14 cellular contexts compared by ENCODE assay signal in the genomic region with DNA sequence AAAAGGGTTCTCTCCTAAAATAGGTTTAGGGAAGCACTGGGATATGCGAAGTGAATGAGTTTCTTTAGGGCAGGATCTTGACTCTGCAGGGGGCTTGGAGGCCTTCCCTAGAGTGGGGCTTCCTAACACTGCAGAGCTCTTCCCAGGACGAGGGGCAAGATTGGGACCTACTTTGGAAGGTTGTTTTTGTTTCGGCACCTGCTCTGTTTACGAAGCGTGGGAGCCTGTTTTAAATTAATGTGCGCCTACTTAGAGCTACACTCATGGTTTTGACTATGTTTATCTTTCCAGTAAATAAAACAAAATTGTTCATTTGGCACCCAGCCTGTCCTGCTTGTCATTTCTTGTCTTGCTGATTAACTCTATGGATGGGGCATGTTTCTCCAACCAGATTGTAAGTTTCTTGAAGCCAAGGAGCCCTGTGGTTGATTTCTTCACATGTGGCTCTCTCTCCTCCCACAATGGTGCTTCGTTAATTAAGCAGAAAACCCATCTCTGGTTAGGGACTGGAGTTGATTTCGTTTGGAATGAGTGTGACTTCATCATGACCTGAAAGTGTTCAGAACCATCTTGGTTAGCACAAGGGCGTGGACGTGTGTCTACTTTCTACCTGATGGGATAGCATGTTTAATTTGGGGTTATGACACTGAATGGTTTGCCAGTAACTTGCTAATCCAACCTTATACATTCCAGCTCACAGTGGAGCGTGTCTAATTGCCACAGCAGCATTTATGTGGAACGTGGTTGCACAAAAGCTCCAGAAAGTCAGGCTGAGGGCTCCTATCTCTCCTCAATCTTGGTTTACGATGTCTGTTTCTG.
A peak's percentile ranks its signal among the peaks of the same experiment; 100 is the strongest.
DNase-seq lines count a peak whose midpoint lies in the region; ATAC-seq, FAIRE-seq and TF ChIP-seq lines count a peak whose summit lies in the region.
"Had no signal": no experiment of that assay in that cellular context is flagged by ENCODE, and none has a peak within 500 bp of the region (broad histone marks: within the 10 kb centered on the region; RNA-seq: fewer than 3 reads in every experiment).

No MANE protein-coding gene starts in this region.

- H3K4me1 ChIP-seq in HepG2 (ENCODE audit: insufficient read depth, low read length) (no peaks in the 10 kb centered on the region), right lobe of liver (peaks cover 0 to 4% (median 0%) of the 10 kb centered on the region in 4 donors), H1 (replicated peaks in 1 of 4; ENCODE audit: control insufficient read depth in 3 of 4, insufficient read depth in 4 of 4, low read length in 3 of 4) (peaks cover 9 to 37% (median 34%) of the 10 kb centered on the region in 4 experiments)

- no peak overlapping the region for H3K4me3 Mint-ChIP-seq in nephron
- H3K4me3 Mint-ChIP-seq in activated CD8-positive, alpha-beta memory T cell treated with anti-CD3 and anti-CD28 coated beads, Interleukin-2, amount 10 ng/mL, durations not matched to agents 7 days and 5 days = no peak overlapping the region
- H3K4me3 Mint-ChIP-seq: activated naive CD8-positive, alpha-beta T cell treated with anti-CD3 and anti-CD28 coated beads, Interleukin-2, amount 10 ng/mL, durations not matched to agents 7 days and 5 days; stimulated activated memory B cell treated with anti-CD40 and anti-IgM and Interleukin-4, amounts not matched to agents 10 μg/mL and 1 μg/mL and 100 μg/mL, for 72 hours; T-helper 1 cell treated with Interleukin-12 subunit alpha and Interleukin-12 subunit beta and Interleukin-4 antibody, amounts not matched to agents 30 μg/mL and 1 μg/mL, for 36 hours had no signal

- H3K79me2 ChIP-seq in HepG2 (ENCODE audit: insufficient read depth, low read length) = peaks cover 90% of the 10 kb centered on the region
- peaks cover 11 to 98% of the 10 kb centered on the region in 2 experiments; a peak in 3 of 4 replicates for H3K79me2 ChIP-seq in H1 (ENCODE audit: control insufficient read depth in 1 of 2, insufficient read depth in 2 of 2, low read length in 2 of 2)

- TF ChIP-seq RAD21 in HepG2 (CRISPR knock-in tag; IDR thresholded peaks at IDR 0.05) (no peak), H1 (IDR thresholded peaks at IDR 0.05 in 1 of 2, conservative IDR thresholded peaks at IDR 0.05 in 1 of 2; ENCODE audit: low read depth in 2 of 2, low read length in 2 of 2) (no peak)

- no peak overlapping the region for H2BK5ac ChIP-seq in H1 (ENCODE audit: low read depth, low read length)

- H2BK12ac ChIP-seq in H1 (ENCODE audit: low read depth, low read length) = no peak overlapping the region

- H3K79me1 ChIP-seq in H1 (ENCODE audit: low read depth, low read length) = peaks cover 25% of the 10 kb centered on the region

- no TSS peak for BruUV-seq in HepG2 (replicated peaks; lab: Mats Ljungman, UMichigan)

- no peak overlapping the region for H2BK15ac ChIP-seq in H1 (ENCODE audit: low read length)

- CTCF ChIA-PET in HepG2 (lab: Yijun Ruan, JAX; ENCODE audit: low intra/inter-chr PET ratio, low total read pairs) = no interaction called here
- CTCF ChIA-PET in H1 (lab: Charles Lee; ENCODE audit: partially characterized antibody) = no interaction called here
- CTCF ChIA-PET in activated CD8-positive, alpha-beta memory T cell treated with anti-CD3 and anti-CD28 coated beads, Interleukin-2, amount 10 ng/mL, durations not matched to agents 7 days and 5 days (lab: Charles Lee) = no interaction called here

- H2AK5ac ChIP-seq in H1 (ENCODE audit: low read depth, low read length) = no peak overlapping the region; the same call in 1 of the 2 replicates

- H2AFZ ChIP-seq in HepG2 (ENCODE audit: low read length) (no peak overlapping the region), H1 (ENCODE audit: low read length) (no peak overlapping the region)

- H3K23ac ChIP-seq in H1 (ENCODE audit: insufficient read length) = no peak overlapping the region

- H3K4me2 ChIP-seq in HepG2 (ENCODE audit: low read depth, low read length) = no peak overlapping the region
- H3K4me2 ChIP-seq in H1 (ENCODE audit: insufficient read depth in 1 of 2, low read depth in 2 of 2, low read length in 2 of 2) = peak overlapping the region in 1 of 2 experiments; percentile 22; a peak in 2 of 4 replicates

- H3K14ac ChIP-seq in H1 (ENCODE audit: insufficient read length) = no peak overlapping the region

- H3K36me3 Mint-ChIP-seq in nephron (ENCODE audit: low read depth) = peaks cover 36% of the 10 kb centered on the region
- H3K36me3 Mint-ChIP-seq in activated CD8-positive, alpha-beta memory T cell treated with anti-CD3 and anti-CD28 coated beads, Interleukin-2, amount 10 ng/mL, durations not matched to agents 7 days and 5 days = no peaks in the 10 kb centered on the region
- H3K36me3 Mint-ChIP-seq: activated naive CD8-positive, alpha-beta T cell treated with anti-CD3 and anti-CD28 coated beads, Interleukin-2, amount 10 ng/mL, durations not matched to agents 7 days and 5 days; stimulated activated memory B cell treated with anti-CD40 and anti-IgM and Interleukin-4, amounts not matched to agents 10 μg/mL and 1 μg/mL and 100 μg/mL, for 72 hours had no signal

- H3K27ac Mint-ChIP-seq in nephron = peak overlapping the region; percentile 32 to 86 (median 74)
- no peak overlapping the region for H3K27ac Mint-ChIP-seq in activated CD8-positive, alpha-beta memory T cell treated with anti-CD3 and anti-CD28 coated beads, Interleukin-2, amount 10 ng/mL, durations not matched to agents 7 days and 5 days
- H3K27ac Mint-ChIP-seq: activated naive CD8-positive, alpha-beta T cell treated with anti-CD3 and anti-CD28 coated beads, Interleukin-2, amount 10 ng/mL, durations not matched to agents 7 days and 5 days; stimulated activated memory B cell treated with anti-CD40 and anti-IgM and Interleukin-4, amounts not matched to agents 10 μg/mL and 1 μg/mL and 100 μg/mL, for 72 hours; T-helper 1 cell treated with Interleukin-12 subunit alpha and Interleukin-12 subunit beta and Interleukin-4 antibody, amounts not matched to agents 30 μg/mL and 1 μg/mL, for 36 hours had no signal

- H3K23me2 ChIP-seq in H1 (ENCODE audit: low read depth, low read length) = peaks cover 1% of the 10 kb centered on the region; the same call in 1 of the 2 replicates

- TF ChIP-seq CTCF in HepG2 (CRISPR knock-in tag; IDR thresholded peaks at IDR 0.05) (no peak), right lobe of liver (IDR thresholded peaks at IDR 0.05) (no peak), H1 (IDR thresholded peaks at IDR 0.05; ENCODE audit: control extremely low read depth in 1 of 3, insufficient read depth in 1 of 3, low read depth in 1 of 3, low read length in 3 of 3) (no peak), nephron (IDR thresholded peaks at IDR 0.05; ENCODE audit: unreplicated experiment in 3 of 3) (no peak)

- POLR2A ChIA-PET in HepG2 (lab: Yijun Ruan, JAX) (no interaction called here), H1 (lab: Charles Lee; ENCODE audit: partially characterized antibody) (interaction anchor here (0.7 to 1.3 kb wide), 3 partner anchors 11 to 17 kb away, joined by 3 read pairs; no protein-coding TSS in a partner anchor)

- no peak overlapping the region for H4K91ac ChIP-seq in H1 (replicated peaks; ENCODE audit: insufficient read length, low read length)

- TF ChIP-seq POLR2A in HepG2 (IDR thresholded peaks at IDR 0.05; ENCODE audit: insufficient read depth in 1 of 2, low read depth in 2 of 2, low read length in 2 of 2) (no peak), right lobe of liver (IDR thresholded peaks at IDR 0.05) (no peak), H1 (IDR thresholded peaks at IDR 0.05; ENCODE audit: control extremely low read depth in 1 of 2, low read depth in 2 of 2, low read length in 2 of 2) (no peak)

- peaks cover 14 to 31% of the 10 kb centered on the region in 2 experiments for H3K36me3 ChIP-seq in HepG2 (replicated peaks in 1 of 2; ENCODE audit: control insufficient read depth in 1 of 2, insufficient read depth in 2 of 2, low read length in 2 of 2)
- H3K36me3 ChIP-seq in right lobe of liver = no peaks in the 10 kb centered on the region
- H3K36me3 ChIP-seq in H1 (ENCODE audit: control insufficient read depth in 2 of 4, insufficient read depth in 4 of 4, low read length in 3 of 4) = peaks cover 0 to 1% (median 0%) of the 10 kb centered on the region in 4 experiments; a peak in 2 of 8 replicates

- H3K27ac ChIP-seq in HepG2 (ENCODE audit: extremely low read length, insufficient read depth, low read length) (no peak overlapping the region), right lobe of liver (peak overlapping the region in 1 of 3 donors; percentile 3), H1 (ENCODE audit: low read depth, low read length) (no peak overlapping the region)

- H4K5ac ChIP-seq in H1 (ENCODE audit: insufficient read length, low read depth, low read length) = no peak overlapping the region

- H2BK20ac ChIP-seq in H1 (ENCODE audit: low read length) = no peak overlapping the region

- intact Hi-C loops in HepG2 (cut with micrococcal nuclease; ENCODE audit: unreplicated experiment) (no loop called here), right lobe of liver (cut with DNase I) (no loop called here), sciatic nerve (cut with DNase I) (no loop called here)

- peaks cover 73% of the 10 kb centered on the region for H4K20me1 ChIP-seq in HepG2 (ENCODE audit: insufficient read depth, low read length)
- peaks cover 25 to 41% of the 10 kb centered on the region in 2 experiments for H4K20me1 ChIP-seq in H1 (replicated peaks in 1 of 2; ENCODE audit: control insufficient read depth in 1 of 2, insufficient read depth in 2 of 2, low read length in 2 of 2)

- FAIRE-seq in HepG2 (lab: Jason Lieb, UNC) (no peak), H1 (lab: Jason Lieb, UNC) (peak; percentile 72)

- no peaks in the 10 kb centered on the region for H3K9me3 Mint-ChIP-seq in nephron
- H3K9me3 Mint-ChIP-seq in activated CD8-positive, alpha-beta memory T cell treated with anti-CD3 and anti-CD28 coated beads, Interleukin-2, amount 10 ng/mL, durations not matched to agents 7 days and 5 days (ENCODE audit: low read depth) = no peaks in the 10 kb centered on the region
- H3K9me3 Mint-ChIP-seq: stimulated activated memory B cell treated with anti-CD40 and anti-IgM and Interleukin-4, amounts not matched to agents 10 μg/mL and 1 μg/mL and 100 μg/mL, for 72 hours; T-helper 1 cell treated with Interleukin-12 subunit alpha and Interleukin-12 subunit beta and Interleukin-4 antibody, amounts not matched to agents 30 μg/mL and 1 μg/mL, for 36 hours had no signal

- no peak for TF ChIP-seq EP300 in HepG2 (IDR thresholded peaks at IDR 0.05; ENCODE audit: low read depth in 2 of 2, low read length in 2 of 2)
- no peak for TF ChIP-seq EP300 in HepG2 (CRISPR knock-in tag; IDR thresholded peaks at IDR 0.05; ENCODE audit: borderline replicate concordance)
- TF ChIP-seq EP300 in H1 (IDR thresholded peaks at IDR 0.05; ENCODE audit: borderline replicate concordance in 1 of 2, low read depth in 2 of 2, low read length in 2 of 2) = no peak

- 97% methylated on average over 13 of the region's 13 CpGs for WGBS in HepG2 (ENCODE audit: low lambda C conversion rate)
- WGBS in right lobe of liver (ENCODE audit: insufficient coverage, low coverage, low lambda C conversion rate, missing lambda C conversion rate) = 81% methylated on average over 11 of the region's 13 CpGs
- 75% methylated on average over 13 of the region's 13 CpGs; no CpG with 5 or more reads in 1 of the 2 experiments for WGBS in H1 (ENCODE audit: extremely low coverage in 1 of 2, insufficient coverage in 1 of 2, insufficient read length in 1 of 2, insufficient replicate concordance in 2 of 2, low coverage in 1 of 2, low lambda C conversion rate in 2 of 2, missing lambda C conversion rate in 1 of 2), 2 experiments

- DNase-seq in HepG2 (ENCODE audit: low spot score) (no peak), right lobe of liver (no peak), H1 (ENCODE audit: low read depth in 1 of 2, low spot score in 2 of 2) (peak in 1 of 2 experiments; percentile 46), sciatic nerve (ENCODE audit: low spot score) (no peak)
- DNase-seq in activated CD4-positive, alpha-beta T cell treated with anti-CD3 and anti-CD28 coated beads for 4 hours = no peak
- DNase-seq in activated CD8-positive, alpha-beta memory T cell treated with anti-CD3 and anti-CD28 coated beads, Interleukin-2, amount 10 ng/mL, durations not matched to agents 7 days and 5 days = no peak
- DNase-seq: activated CD8-positive, alpha-beta memory T cell treated with anti-CD3 and anti-CD28 coated beads for 24 hours; activated naive CD8-positive, alpha-beta T cell treated with anti-CD3 and anti-CD28 coated beads, Interleukin-2, amount 10 ng/mL, durations not matched to agents 7 days and 5 days; GF-D8; NCI-H774 had no signal

- no peak for ATAC-seq in HepG2
- ATAC-seq in right lobe of liver = no peak
- no peak for ATAC-seq in sciatic nerve
- no peak for ATAC-seq in activated CD8-positive, alpha-beta memory T cell treated with anti-CD3 and anti-CD28 coated beads, Interleukin-2, amount 10 ng/mL, durations not matched to agents 7 days and 5 days
- no peak for ATAC-seq in HG03135 (IDR thresholded peaks at IDR 0.05; ENCODE audit: unreplicated experiment)
- ATAC-seq: stimulated activated memory B cell treated with anti-CD40 and anti-IgM and Interleukin-4, amounts not matched to agents 10 μg/mL and 1 μg/mL and 100 μg/mL, for 72 hours had no signal

- 0 out of 2 replicates have a peak overlapping the region, but pooled peaks have one; percentile 16 for H3K18ac ChIP-seq in H1 (ENCODE audit: extremely low read depth, low read length)

- no peaks in the 10 kb centered on the region for H3K27me3 ChIP-seq in HepG2 (ENCODE audit: control insufficient read depth in 1 of 2, insufficient read depth in 2 of 2, low read length in 2 of 2)
- H3K27me3 ChIP-seq in right lobe of liver = no peaks in the 10 kb centered on the region
- H3K27me3 ChIP-seq in H1 (replicated peaks in 1 of 4; ENCODE audit: control insufficient read depth in 3 of 4, extremely low read depth in 1 of 4, insufficient read depth in 3 of 4, low read length in 3 of 4) = no peaks in the 10 kb centered on the region

- H3K4me3 ChIP-seq in HepG2 (replicated peaks in 1 of 3; ENCODE audit: insufficient read depth in 1 of 3, low read depth in 2 of 3, low read length in 3 of 3) (no peak overlapping the region), right lobe of liver (no peak overlapping the region), H1 (ENCODE audit: extremely low read depth in 1 of 4, insufficient read depth in 2 of 4, low read depth in 3 of 4, low read length in 4 of 4) (no peak overlapping the region; a peak in 1 of 8 replicates)

- H3K9me3 ChIP-seq in HepG2 (ENCODE audit: low read length) = no peaks in the 10 kb centered on the region
- no peaks in the 10 kb centered on the region for H3K9me3 ChIP-seq in right lobe of liver
- no peaks in the 10 kb centered on the region for H3K9me3 ChIP-seq in H1 (ENCODE audit: insufficient read depth in 2 of 2, low read depth in 1 of 2, low read length in 1 of 2)

- no peaks in the 10 kb centered on the region for H3K27me3 Mint-ChIP-seq in nephron (ENCODE audit: low read depth)
- peaks cover 6% of the 10 kb centered on the region for H3K27me3 Mint-ChIP-seq in activated CD8-positive, alpha-beta memory T cell treated with anti-CD3 and anti-CD28 coated beads, Interleukin-2, amount 10 ng/mL, durations not matched to agents 7 days and 5 days

- H3K4me1 Mint-ChIP-seq in nephron = peaks cover 61% of the 10 kb centered on the region
- no peaks in the 10 kb centered on the region for H3K4me1 Mint-ChIP-seq in activated CD8-positive, alpha-beta memory T cell treated with anti-CD3 and anti-CD28 coated beads, Interleukin-2, amount 10 ng/mL, durations not matched to agents 7 days and 5 days
- H3K4me1 Mint-ChIP-seq: stimulated activated memory B cell treated with anti-CD40 and anti-IgM and Interleukin-4, amounts not matched to agents 10 μg/mL and 1 μg/mL and 100 μg/mL, for 72 hours had no signal

- in situ Hi-C loops in HepG2 (cut with HindIII; ENCODE audit: extremely low pct_ligation_motif_present, low pct_unique_long_range_greater_than_20kb) = no loop called here

- H3K56ac ChIP-seq in H1 (replicated peaks; ENCODE audit: insufficient read length, low read depth, low read length) = no peak overlapping the region

- no peak overlapping the region for H3K4ac ChIP-seq in H1 (replicated peaks; ENCODE audit: insufficient read length, low read depth, low read length)

- H3K9ac ChIP-seq in HepG2 (ENCODE audit: insufficient read depth, low read depth, low read length) (no peak overlapping the region), H1 (replicated peaks in 1 of 4; ENCODE audit: extremely low read depth in 1 of 4, low read depth in 3 of 4, low read length in 3 of 4) (no peak overlapping the region)

- no peak overlapping the region for H2BK120ac ChIP-seq in H1 (replicated peaks; ENCODE audit: low read depth, low read length)

- H4K8ac ChIP-seq in H1 (ENCODE audit: extremely low read depth, insufficient read depth, low read length) = no peak overlapping the region
